In the genomic region with DNA sequence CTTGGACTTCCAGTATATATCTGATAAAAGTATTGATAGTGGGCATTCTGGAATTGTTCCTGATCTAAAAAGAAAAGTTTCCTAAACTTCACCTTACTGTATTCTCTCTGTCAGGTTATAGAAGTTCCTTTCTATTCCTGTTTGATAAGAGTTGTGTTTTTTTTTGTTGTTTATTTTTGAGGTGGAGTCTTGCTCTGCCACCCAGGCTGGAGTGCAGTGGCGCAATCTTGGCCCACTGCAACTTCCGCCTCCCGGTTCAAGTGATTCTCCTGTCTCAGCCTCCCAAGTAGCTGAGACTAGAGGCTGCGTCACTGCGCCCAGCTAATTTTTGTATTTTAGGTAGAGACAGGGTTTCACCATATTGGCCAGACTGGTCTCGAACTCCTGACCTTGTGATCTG, we compare ENCODE assay signal across 16 cellular contexts. TPM values are rescaled to one million over a fixed set of nuclear protein-coding genes. Genes with fewer than 3 reads are reported as not detected.
DNase-seq lines count a peak whose midpoint lies in the region; ATAC-seq, FAIRE-seq and TF ChIP-seq lines count a peak whose summit lies in the region.
"Had no signal": no experiment of that assay in that cellular context is flagged by ENCODE, and none has a peak within 500 bp of the region (broad histone marks: within the 10 kb centered on the region; RNA-seq: fewer than 3 reads in every experiment).

No MANE protein-coding gene starts in this region.

- H3K27ac ChIP-seq in HEK293 (ENCODE audit: extremely low read depth, low read depth, low read length) (no peak overlapping the region), K562 (ENCODE audit: extremely low read depth, low read depth, low read length) (no peak overlapping the region), tibial artery (no peak overlapping the region)
- H3K27ac ChIP-seq: A549, C4-2B had no signal

- TF ChIP-seq POLR2A in K562 (conservative IDR thresholded peaks at IDR 0.05), result no peak

- peak; percentile 11 for FAIRE-seq in K562 (lab: Jason Lieb, UNC)
- no peak for FAIRE-seq in urothelium cell line (lab: Jason Lieb, UNC)
- FAIRE-seq: A549, H1 had no signal

- no peak overlapping the region for H3K4me3 ChIP-seq in HEK293 (ENCODE audit: low read depth, low read length)
- H3K4me3 ChIP-seq in K562, result no peak overlapping the region
- H3K4me3 ChIP-seq in mucosa of stomach (ENCODE audit: low read length), result no peak overlapping the region
- no peak overlapping the region for H3K4me3 ChIP-seq in tibial artery
- H3K4me3 ChIP-seq: A549, HAP-1 had no signal

- no peak for DNase-seq in K562 (ENCODE audit: extremely low read depth in 1 of 4, low spot score in 3 of 4)
- no peak for DNase-seq in activated CD4-positive, alpha-beta T cell treated with anti-CD3 and anti-CD28 coated beads, Interleukin-2, amount 50 U/mL, for 1 hour
- no peak for DNase-seq in activated effector memory CD4-positive, alpha-beta T cell treated with Interleukin-2 at 50 U/mL for 16 hours
- DNase-seq in urothelium cell line (ENCODE audit: low spot score), result no peak
- DNase-seq in tibial artery, result no peak
- DNase-seq: AML-193; CD4-positive, alpha-beta memory T cell; DMS153; DMS79; GDM1 had no signal

- intact Hi-C loops in K562 (cut with micrococcal nuclease) (no loop called here), tibial artery (cut with DNase I; ENCODE audit: low total_unique reads) (no loop called here)

- no peaks in the 10 kb centered on the region for H3K9me3 ChIP-seq in HEK293 (ENCODE audit: control insufficient read depth, insufficient read depth, low read depth, low read length)
- H3K9me3 ChIP-seq in K562 (replicated peaks; ENCODE audit: control insufficient read depth, insufficient read depth, low read depth, low read length), result peaks cover 3% of the 10 kb centered on the region; the same call in 1 of the 2 replicates
- no peaks in the 10 kb centered on the region for H3K9me3 ChIP-seq in mucosa of stomach (ENCODE audit: control insufficient read depth, low read length)
- no peaks in the 10 kb centered on the region for H3K9me3 ChIP-seq in tibial artery
- H3K9me3 ChIP-seq: HAP-1 had no signal

- no peak overlapping the region for H2AFZ ChIP-seq in K562 (ENCODE audit: low read depth, low read length)

- no TSS peak for BruUV-seq in K562 (replicated peaks; lab: Mats Ljungman, UMichigan)

- no peaks in the 10 kb centered on the region for H3K4me1 ChIP-seq in HEK293 (ENCODE audit: control insufficient read depth, insufficient read depth, low read length)
- H3K4me1 ChIP-seq in K562 (replicated peaks in 1 of 2; ENCODE audit: control insufficient read depth in 2 of 2, insufficient read depth in 2 of 2, low read length in 2 of 2), result no peaks in the 10 kb centered on the region
- H3K4me1 ChIP-seq in mucosa of stomach (ENCODE audit: control insufficient read depth, insufficient read depth, low read length), result peaks cover 4% of the 10 kb centered on the region
- H3K4me1 ChIP-seq in tibial artery, result no peaks in the 10 kb centered on the region
- H3K4me1 ChIP-seq: A549, HAP-1 had no signal

- peaks cover 85% of the 10 kb centered on the region for H3K79me2 ChIP-seq in K562 (ENCODE audit: control insufficient read depth, insufficient read depth, low read length)

- TF ChIP-seq RAD21 in K562 (CRISPR knock-in tag; conservative IDR thresholded peaks at IDR 0.05 in 1 of 2, IDR thresholded peaks at IDR 0.05 in 1 of 2), result no peak

- 98% methylated on average over 6 of the region's 6 CpGs for WGBS in K562 (ENCODE audit: insufficient coverage, low coverage, missing lambda C conversion rate)

- in situ Hi-C loops in K562 (cut with MboI), result no loop called here

- TF ChIP-seq CTCF in HEK293 (tag by site-specific recombination; IDR thresholded peaks at IDR 0.05), result no peak
- TF ChIP-seq CTCF in K562 (IDR thresholded peaks at IDR 0.05 in 2 of 3, conservative IDR thresholded peaks at IDR 0.05 in 1 of 3; ENCODE audit: insufficient read depth in 2 of 3, low read depth in 1 of 3, low read length in 3 of 3), result no peak
- TF ChIP-seq CTCF in tibial artery (IDR thresholded peaks at IDR 0.05), result no peak

- H3K9ac ChIP-seq in K562 (ENCODE audit: insufficient read depth in 1 of 2, low read depth in 2 of 2, low read length in 2 of 2) (no peak overlapping the region), mucosa of stomach (ENCODE audit: low read length) (peak overlapping the region; percentile 55)

- H3K36me3 ChIP-seq in HEK293 (ENCODE audit: control insufficient read depth in 2 of 2, insufficient read depth in 1 of 2, low read length in 2 of 2) (peaks cover 15 to 80% of the 10 kb centered on the region in 2 experiments), K562 (ENCODE audit: control insufficient read depth, insufficient read depth, low read length) (peaks cover 61% of the 10 kb centered on the region), mucosa of stomach (ENCODE audit: control insufficient read depth, insufficient read depth, low read length) (no peaks in the 10 kb centered on the region), tibial artery (no peaks in the 10 kb centered on the region)

- H3K27me3 ChIP-seq in K562 (ENCODE audit: control insufficient read depth in 2 of 2, insufficient read depth in 2 of 2, low read length in 2 of 2), result no peaks in the 10 kb centered on the region
- no peaks in the 10 kb centered on the region for H3K27me3 ChIP-seq in mucosa of stomach (ENCODE audit: control insufficient read depth, insufficient read depth, low read length)
- no peaks in the 10 kb centered on the region for H3K27me3 ChIP-seq in tibial artery

- CTCF ChIA-PET in HEK293 (lab: Yijun Ruan, JAX) (interaction anchor here (0.6 kb wide), 1 partner anchor 337 kb away, joined by 3 read pairs; no protein-coding TSS in a partner anchor), K562 (lab: Yijun Ruan, JAX; ENCODE audit: low intra/inter-chr PET ratio) (no interaction called here)

- no peak for TF ChIP-seq EP300 in K562 (IDR thresholded peaks at IDR 0.05; ENCODE audit: low read length)

- no peaks in the 10 kb centered on the region for H4K20me1 ChIP-seq in K562 (replicated peaks; ENCODE audit: control insufficient read depth, insufficient read depth, low read length)

- no peak for ATAC-seq in K562
- ATAC-seq: A549 had no signal

- H3K4me2 ChIP-seq in K562 (ENCODE audit: insufficient read depth, low read length), result no peak overlapping the region
- H3K4me2 ChIP-seq: A549 had no signal

- POLR2A ChIA-PET in HEK293 (lab: Yijun Ruan, JAX), result interaction anchor here (1.0 kb wide), 1 partner anchor 13 kb away, joined by 3 read pairs; the partner anchor contains the start of gene BLM
- POLR2A ChIA-PET in K562 (lab: Yijun Ruan, JAX), result interaction anchor here (1.6 kb wide), 1 partner anchor 13 kb away, joined by 5 read pairs; the partner anchor contains the start of gene BLM

- H3K9me1 ChIP-seq in K562 (ENCODE audit: control insufficient read depth, insufficient read depth, low read length), result no peaks in the 10 kb centered on the region

TF ChIP-seq in HEK293, 187 proteins besides CTCF, POLR2A, EP300 and RAD21 (continues in another document):
- TF ChIP-seq ZNF561 (tag by site-specific recombination; IDR thresholded peaks at IDR 0.05; ENCODE audit: borderline replicate concordance) (no peak), KLF1 (tag by site-specific recombination; IDR thresholded peaks at IDR 0.05) (peak; percentile 45; the same call in 1 of the 2 replicates), OVOL3 (tag by site-specific recombination; IDR thresholded peaks at IDR 0.05) (no peak), ZNF677 (tag by site-specific recombination; IDR thresholded peaks at IDR 0.05) (no peak)

TF ChIP-seq in K562, 482 proteins besides CTCF, POLR2A, EP300 and RAD21:
- TF ChIP-seq ZNF133 (CRISPR knock-in tag; IDR thresholded peaks at IDR 0.05), result no peak
TF ChIP-seq in K562: peak in this region for 0.

RNA-seq across cellular contexts. Expression of gene BLM, which starts 13.1 kb away (rescaled TPM):
- total RNA-seq in K562 (2011; cell fraction: chromatin; rRNA removed; ENCODE audit: low replicate concordance), result 33.0 and 98.2 TPM in 2 replicates
- 9.7 and 20.7 TPM in 2 replicates for total RNA-seq in K562 (2011; cell fraction: nucleolus; rRNA removed)
- total RNA-seq in K562 (2011; cell fraction: nucleoplasm; rRNA removed), result 25.2 and 32.3 TPM in 2 replicates
- 37.9 and 52.4 TPM in 2 replicates for total RNA-seq in K562 (2014; rRNA removed)
- 56.0 and 62.5 TPM in 2 replicates for total RNA-seq in K562 (2014; rRNA removed; fragmentation: Illumina TruSeq; extraction: Trizol)
- 49.5 and 51.5 TPM in 2 replicates for total RNA-seq in K562 (2015; rRNA removed; fragmentation: Illumina TruSeq; extraction: Trizol)
- total RNA-seq in K562 (2021), result 43.4 and 43.9 TPM in 2 replicates
- 36.5 and 45.5 TPM in 2 replicates for polyA plus RNA-seq in K562 (2011; rRNA removed)
- 13.9 and 18.1 TPM in 2 replicates for polyA plus RNA-seq in K562 (2011; cell fraction: cytosol; rRNA removed)
- 47.2 and 66.0 TPM in 2 replicates for polyA plus RNA-seq in K562 (2011; cell fraction: nucleus; rRNA removed)
- polyA plus RNA-seq in K562 (2012), result 24.4 and 33.5 TPM in 2 replicates
- 28.0 and 41.6 TPM in 2 replicates for polyA plus RNA-seq in K562 (2014; fragmentation: Illumina TruSeq; extraction: Trizol)
- polyA plus RNA-seq in K562 (2014; fragmentation: Nextera tagmentation; extraction: Ambion mirVana), result 10 to 100 TPM; 21.0 to 29.7 TPM
- polyA plus RNA-seq in K562 (2014; rRNA removed), result 22.6 and 35.7 TPM in 2 replicates
- 76.2 and 80.4 TPM in 2 replicates for polyA minus RNA-seq in K562 (2011; rRNA and poly(A)+ RNA removed)
- 11.6 and 17.2 TPM in 2 replicates for polyA minus RNA-seq in K562 (2011; cell fraction: cytosol; rRNA and poly(A)+ RNA removed)
- 14.8 and 27.4 TPM in 2 replicates for polyA minus RNA-seq in K562 (2011; cell fraction: nucleus; rRNA and poly(A)+ RNA removed)

Comparison
In these comparisons a context has a peak if more than half of its experiments do, and no peak if none do; other contexts are left out.
1. Of the 44 proteins assayed by ChIP-seq in both K562 and HEK293: peak only in K562: none; only in HEK293: KLF1; in both: none; in neither: 43.